17 cellular contexts compared by ENCODE assay signal in the genomic region with DNA sequence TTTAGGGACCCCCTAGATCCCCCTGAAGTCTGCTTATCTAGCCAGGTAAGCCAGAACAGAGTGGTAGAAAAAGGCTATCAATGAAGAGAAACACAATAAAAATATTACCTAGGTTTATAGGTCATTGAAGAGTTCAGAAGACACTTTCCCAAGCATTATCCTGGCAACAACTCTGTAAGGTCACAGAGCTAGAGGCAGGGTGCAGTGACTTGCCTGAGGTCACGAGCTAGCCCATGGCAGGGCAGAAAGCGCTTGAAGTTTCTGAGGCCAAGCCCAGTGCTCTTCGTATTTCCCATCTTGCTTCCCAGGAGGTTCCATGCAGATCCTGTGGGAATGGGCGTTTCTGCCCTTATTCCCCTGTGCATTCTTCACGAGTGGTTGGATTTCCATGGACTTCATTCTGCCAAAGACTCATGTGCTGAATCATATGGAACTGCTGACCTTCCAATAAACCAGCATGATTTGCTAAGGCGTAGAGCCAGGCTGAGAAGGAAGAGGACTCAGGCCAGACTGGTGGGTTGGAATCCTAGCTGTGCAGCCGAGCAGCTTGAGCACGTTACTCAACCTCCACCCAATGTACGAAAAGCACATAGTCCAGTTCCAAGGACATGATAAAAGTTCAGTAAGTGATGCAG. TPM values are rescaled to one million over a fixed set of nuclear protein-coding genes. Genes with fewer than 3 reads are reported as not detected.
A peak's percentile ranks its signal among the peaks of the same experiment; 100 is the strongest.
DNase-seq lines count a peak whose midpoint lies in the region; ATAC-seq and FAIRE-seq lines count a peak whose summit lies in the region.
"Had no signal": no experiment of that assay in that cellular context is flagged by ENCODE, and none has a peak within 500 bp of the region (broad histone marks: within the 10 kb centered on the region; RNA-seq: fewer than 3 reads in every experiment).

No MANE protein-coding gene starts in this region.

- H3K4me1 Mint-ChIP-seq in naive thymus-derived CD8-positive, alpha-beta T cell = peaks cover 25 to 61% (median 56%) of the 10 kb centered on the region in 4 donors

- ATAC-seq in esophagus mucosa = peak; percentile 42
- no peak for ATAC-seq in naive thymus-derived CD8-positive, alpha-beta T cell
- ATAC-seq in HG03439 (IDR thresholded peaks at IDR 0.05; ENCODE audit: unreplicated experiment) = no peak

- H3K36me3 Mint-ChIP-seq in naive thymus-derived CD8-positive, alpha-beta T cell = peaks cover 0 to 32% (median 3%) of the 10 kb centered on the region in 3 donors

- peak; percentile 36 for FAIRE-seq in RCC 7860 (lab: Jason Lieb, UNC)
- FAIRE-seq: TTC549 had no signal

- no peak overlapping the region for H3K4me3 Mint-ChIP-seq in naive thymus-derived CD8-positive, alpha-beta T cell

- POLR2A ChIA-PET in naive thymus-derived CD8-positive, alpha-beta T cell (lab: Charles Lee) = interaction anchor here (1.8 to 18.1 kb wide), 2 partner anchors 9 to 20 kb away, joined by 5 to 349 read pairs; a partner anchor contains a TSS

- H3K9me3 Mint-ChIP-seq in naive thymus-derived CD8-positive, alpha-beta T cell = no peaks in the 10 kb centered on the region

- no peaks in the 10 kb centered on the region for H3K27me3 Mint-ChIP-seq in naive thymus-derived CD8-positive, alpha-beta T cell
- H3K27me3 Mint-ChIP-seq: progenitor cell of endocrine pancreas had no signal

- DNase-seq in Caki2 (ENCODE audit: low read depth) = peak; percentile 40
- DNase-seq in RCC 7860 (ENCODE audit: low spot score) = peak; percentile 70
- no peak for DNase-seq in naive thymus-derived CD8-positive, alpha-beta T cell
- DNase-seq in putamen (ENCODE audit: low spot score) = no peak
- no peak for DNase-seq in pons (ENCODE audit: low spot score)
- no peak for DNase-seq in activated T-cell treated with anti-CD3 and anti-CD28 coated beads for 4 hours
- DNase-seq: activated CD4-positive, alpha-beta T cell treated with anti-CD3 and anti-CD28 coated beads, Interleukin-2, amount 50 U/mL, for 1 hour; left ventricle myocardium superior; NCI-H187 had no signal

- peak overlapping the region in 9 of 10 donors; percentile 28 to 89 (median 63) for H3K27ac Mint-ChIP-seq in naive thymus-derived CD8-positive, alpha-beta T cell
- H3K27ac Mint-ChIP-seq: progenitor cell of endocrine pancreas had no signal

- in situ Hi-C loops in Caki2 (cut with HindIII; ENCODE audit: low pct_unique_long_range_greater_than_20kb, low sequenced_read_pairs) = no loop called here

RNA-seq across cellular contexts. Expression of a gene that starts 22.1 kb away (rescaled TPM):
- total RNA-seq in Caki2 (2014; rRNA removed; shearing (Covaris generic); ENCODE audit: low replicate concordance) = 29.8 and 36.7 TPM in 2 replicates
- total RNA-seq in esophagus mucosa = 8.6 TPM
- 10 to 100 TPM; 40.2 to 51.5 TPM for total RNA-seq in naive thymus-derived CD8-positive, alpha-beta T cell
- polyA plus RNA-seq in naive thymus-derived CD8-positive, alpha-beta T cell = 10 to 100 TPM; 11.7 to 18.0 (median 13.8) TPM

RNA-seq across cellular contexts. Expression of a gene that starts 37.8 kb away (rescaled TPM):
- not detected in 2 replicates for total RNA-seq in Caki2 (2014; rRNA removed; shearing (Covaris generic); ENCODE audit: low replicate concordance)
- total RNA-seq in esophagus mucosa = not detected
- 1 to 10 TPM; 1.9 to 3.4 TPM for total RNA-seq in naive thymus-derived CD8-positive, alpha-beta T cell
- 10 to 100 TPM in 1 of 3 donors, 1 to 10 TPM in 2; 7.6 to 11.0 (median 8.3) TPM for polyA plus RNA-seq in naive thymus-derived CD8-positive, alpha-beta T cell
- total RNA-seq: dermis blood vessel endothelial cell, foreskin keratinocyte, HT1080, left ventricle myocardium superior, progenitor cell of endocrine pancreas had no signal
- polyA plus RNA-seq: BJ, foreskin keratinocyte had no signal

RNA-seq across cellular contexts. Expression of a gene that starts 47.2 kb away (rescaled TPM):
- total RNA-seq in Caki2 (2014; rRNA removed; shearing (Covaris generic); ENCODE audit: low replicate concordance) = not detected in 2 replicates
- total RNA-seq in esophagus mucosa = 7.6 TPM
- not detected for total RNA-seq in naive thymus-derived CD8-positive, alpha-beta T cell
- polyA plus RNA-seq in naive thymus-derived CD8-positive, alpha-beta T cell = not detected
- total RNA-seq: HT1080, left ventricle myocardium superior had no signal

Comparison
In these comparisons a context has a peak if more than half of its experiments do, and no peak if none do; other contexts are left out.
1. DNase-seq: peak in Caki2 (single experiment) and RCC 7860 (single experiment); none in naive thymus-derived CD8-positive, alpha-beta T cell (0 of 10), putamen (single experiment), pons (single experiment) and activated T-cell treated with anti-CD3 and anti-CD28 coated beads for 4 hours (single experiment).